ENCODE assay signal across 20 cellular contexts in genomic region chr5:96006291-96006690, GRCh38.
"Had no signal": no experiment of that assay in that cellular context is flagged by ENCODE, and none has a peak within 500 bp of the region (broad histone marks: within the 10 kb centered on the region; RNA-seq: fewer than 3 reads in every experiment).

No MANE protein-coding gene starts in this region.

- DNase-seq: colonic mucosa; dermis blood vessel endothelial cell; foreskin fibroblast; immature natural killer cell; kidney; left cardiac atrium; left ventricle myocardium inferior; lower lobe of right lung; mesenchymal stem cell; midbrain; nucleus accumbens; ovary; small intestine; stimulated activated CD4-positive, alpha-beta T cell treated with anti-CD3 and anti-CD28 coated beads, Interleukin-12 subunit alpha, Interleukin-12 subunit beta, amount 100 ng/mL, for 4 hours; stimulated activated naive CD4-positive, alpha-beta T cell treated with Interleukin-2 at 50 U/mL for 16 hours; trophoblast cell had no signal

- H3K27ac ChIP-seq: colonic mucosa, esophagus muscularis mucosa, left ventricle myocardium inferior, lower lobe of right lung, neural progenitor cell, ovary, right atrium auricular region had no signal

- H3K4me1 ChIP-seq: colonic mucosa, esophagus muscularis mucosa, left ventricle myocardium inferior, lower lobe of right lung, neural progenitor cell, right atrium auricular region had no signal

- H2AFZ ChIP-seq: neural progenitor cell had no signal

- H3K9me3 ChIP-seq: colonic mucosa, esophagus muscularis mucosa, left ventricle myocardium inferior, lower lobe of right lung, ovary, right atrium auricular region had no signal

- H3K36me3 ChIP-seq: colonic mucosa, esophagus muscularis mucosa, left ventricle myocardium inferior, lower lobe of right lung, neural progenitor cell, ovary, right atrium auricular region had no signal

- H3K4me2 ChIP-seq: neural progenitor cell had no signal

- H3K4me3 ChIP-seq: colonic mucosa, esophagus muscularis mucosa, left ventricle myocardium inferior, lower lobe of right lung, neural progenitor cell, ovary, right atrium auricular region had no signal

- H3K9ac ChIP-seq: neural progenitor cell had no signal

- H3K27me3 ChIP-seq: colonic mucosa, esophagus muscularis mucosa, neural progenitor cell, ovary, right atrium auricular region had no signal

- FAIRE-seq: small intestine, urothelium cell line had no signal
